Comparison of ENCODE assay signal across 21 cellular contexts in the genomic region with DNA sequence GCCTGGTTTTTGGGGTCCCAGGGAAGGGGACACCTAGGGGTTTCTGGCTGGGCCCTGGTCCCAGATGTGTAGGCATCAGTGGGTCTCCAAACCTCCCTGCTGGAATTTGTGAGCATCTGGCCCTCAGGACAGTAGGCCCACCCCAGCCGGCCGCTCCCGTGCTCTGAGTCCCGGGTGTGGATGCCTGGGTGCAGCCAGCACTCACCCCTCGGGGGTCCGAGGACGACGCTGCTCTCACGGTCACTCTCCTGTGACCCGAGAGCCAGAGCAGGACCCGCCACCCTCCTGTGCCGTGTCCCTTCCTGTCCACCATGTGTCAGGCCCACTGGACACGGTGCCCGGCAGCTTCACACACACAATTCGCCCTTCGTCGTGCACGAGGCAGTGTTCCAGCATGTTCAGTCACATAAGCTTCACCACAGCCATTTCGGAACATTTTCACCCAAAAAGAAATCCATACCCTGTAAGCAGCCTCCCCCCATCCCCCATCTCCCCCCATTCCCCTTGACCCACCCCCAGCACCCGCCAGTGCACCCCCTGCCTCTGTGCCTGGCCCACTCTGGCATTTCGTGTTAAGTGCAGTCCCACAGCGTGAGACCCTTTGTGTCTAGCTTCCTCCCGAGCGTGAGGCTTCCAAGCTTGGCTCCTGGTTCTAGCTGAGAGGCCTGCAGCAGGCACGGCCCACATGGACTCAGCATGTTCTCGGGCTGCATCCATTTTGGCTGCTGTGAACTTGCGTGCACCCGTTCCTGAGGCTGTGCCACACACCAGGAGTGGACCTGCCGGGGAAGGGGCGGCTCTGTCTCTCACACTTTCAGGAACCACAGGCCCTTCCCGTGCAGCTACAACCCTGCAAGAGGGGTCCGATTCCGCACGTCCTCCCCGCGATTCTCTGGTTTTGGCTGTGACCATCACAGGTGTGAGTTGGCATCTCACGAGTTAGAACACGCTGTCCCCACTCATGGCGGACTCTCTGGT. TPM values are rescaled to one million over a fixed set of nuclear protein-coding genes. Genes with fewer than 3 reads are reported as not detected.
DNase-seq lines count a peak whose midpoint lies in the region; ATAC-seq and TF ChIP-seq lines count a peak whose summit lies in the region.
"Had no signal": no experiment of that assay in that cellular context is flagged by ENCODE, and none has a peak within 500 bp of the region (broad histone marks: within the 10 kb centered on the region; RNA-seq: fewer than 3 reads in every experiment).

No MANE protein-coding gene starts in this region.

- no peak for TF ChIP-seq EP300 in SK-N-SH (IDR thresholded peaks at IDR 0.05; ENCODE audit: borderline replicate concordance in 1 of 2, low read depth in 1 of 2, low read length in 1 of 2)

- H3K9me2 ChIP-seq in SK-N-SH, result no peaks in the 10 kb centered on the region

- POLR2A ChIA-PET in SK-N-SH (lab: Yijun Ruan, JAX), result no interaction called here
- POLR2A ChIA-PET in Panc1 (lab: Charles Lee), result no interaction called here

- no peak for TF ChIP-seq RAD21 in SK-N-SH (IDR thresholded peaks at IDR 0.05; ENCODE audit: low read length)

- 87% methylated on average over 30 of the region's 39 CpGs for WGBS in SK-N-SH (ENCODE audit: low lambda C conversion rate)
- WGBS in right cardiac atrium, result 78% methylated on average over 39 of the region's 39 CpGs
- 88 to 89% (median 89%) methylated on average over 38 to 39 of the region's 39 CpGs for WGBS in psoas muscle, 3 donors

- no peaks in the 10 kb centered on the region for H3K27me3 ChIP-seq in SK-N-SH (ENCODE audit: insufficient read depth)
- H3K27me3 ChIP-seq in Panc1 (ENCODE audit: control insufficient read depth, insufficient read depth, low read length), result no peaks in the 10 kb centered on the region
- H3K27me3 ChIP-seq in right cardiac atrium (ENCODE audit: control insufficient read depth, insufficient read depth), result no peaks in the 10 kb centered on the region
- H3K27me3 ChIP-seq in psoas muscle (ENCODE audit: insufficient read depth in 3 of 3, low read length in 2 of 3), result peaks cover 0 to 27% (median 0%) of the 10 kb centered on the region in 3 donors
- H3K27me3 ChIP-seq: adrenal gland, colonic mucosa, esophagus squamous epithelium had no signal

- ATAC-seq in SK-N-SH treated with all-trans-retinoic acid at 6 μM for 48 hours (no peak), Panc1 (peak; percentile 37), right cardiac atrium (peak in 1 of 2 donors; percentile 3), psoas muscle (no peak), GM18520 (IDR thresholded peaks at IDR 0.05; ENCODE audit: unreplicated experiment) (no peak)
- ATAC-seq: naive thymus-derived CD8-positive, alpha-beta T cell had no signal

- in situ Hi-C loops in Panc1 (cut with HindIII; ENCODE audit: low pct_unique_long_range_greater_than_20kb, low sequenced_read_pairs), result no loop called here

- H3K4me1 ChIP-seq in SK-N-SH (ENCODE audit: control insufficient read depth in 1 of 2, insufficient read depth in 2 of 2, low read depth in 1 of 2, low read length in 1 of 2) (peaks cover 0 to 3% of the 10 kb centered on the region in 2 experiments; a peak in 1 of 4 replicates), Panc1 (ENCODE audit: control insufficient read depth, insufficient read depth, low read length) (peaks cover 5% of the 10 kb centered on the region; the same call in 1 of the 2 replicates), right cardiac atrium (ENCODE audit: control insufficient read depth, insufficient read depth, low read length) (no peaks in the 10 kb centered on the region), psoas muscle (no peaks in the 10 kb centered on the region)
- H3K4me1 ChIP-seq: adrenal gland, Caco-2, colonic mucosa had no signal

- CTCF ChIA-PET in SK-N-SH (lab: Yijun Ruan, JAX) (interaction anchor here (0.8 to 1.4 kb wide), 2 partner anchors 91 to 127 kb away, joined by 3 read pairs; no protein-coding TSS in a partner anchor), Panc1 (lab: Charles Lee) (no interaction called here)

- no peak overlapping the region for H3K9ac ChIP-seq in SK-N-SH

- no peaks in the 10 kb centered on the region for H4K20me1 ChIP-seq in SK-N-SH (ENCODE audit: insufficient read depth)

- intact Hi-C loops in Panc1 (cut with micrococcal nuclease; ENCODE audit: unreplicated experiment) (no loop called here), right cardiac atrium (cut with DNase I) (no loop called here), psoas muscle (cut with DNase I) (no loop called here)

- TF ChIP-seq CTCF in SK-N-SH (IDR thresholded peaks at IDR 0.05) (no peak), Panc1 (IDR thresholded peaks at IDR 0.05) (no peak), psoas muscle (IDR thresholded peaks at IDR 0.05) (no peak)

- BruUV-seq in Panc1 (replicated peaks; lab: Mats Ljungman, UMichigan), result no TSS peak

- H3K4me2 ChIP-seq in SK-N-SH, result no peak overlapping the region

- no peaks in the 10 kb centered on the region for H3K79me2 ChIP-seq in SK-N-SH (ENCODE audit: insufficient read depth)

- H3F3A ChIP-seq in SK-N-SH (replicated peaks; ENCODE audit: insufficient read depth), result no peaks in the 10 kb centered on the region

- H3K36me3 ChIP-seq in SK-N-SH (replicated peaks in 1 of 2; ENCODE audit: control insufficient read depth in 1 of 2, insufficient read depth in 2 of 2, low read length in 1 of 2), result no peaks in the 10 kb centered on the region
- peaks cover 8% of the 10 kb centered on the region; the same call in 1 of the 2 replicates for H3K36me3 ChIP-seq in Panc1 (ENCODE audit: control insufficient read depth, insufficient read depth, low read length)
- H3K36me3 ChIP-seq in psoas muscle (ENCODE audit: insufficient read depth in 1 of 2, low read depth in 1 of 2), result no peaks in the 10 kb centered on the region
- H3K36me3 ChIP-seq: colonic mucosa had no signal

- no peak overlapping the region for H2AFZ ChIP-seq in SK-N-SH (ENCODE audit: low read depth)

- DNase-seq in SK-N-SH (peak; percentile 9), Panc1 (ENCODE audit: low read depth, low spot score) (no peak), right cardiac atrium (peak; percentile 13 to 51 (median 48)), psoas muscle (peak; percentile 12 to 33), AML-193 (lab: John Stamatoyannopoulos, UW) (no peak), NCI-H2171 treated with DMSO at 0.1 percent for 48 hours (lab: John Stamatoyannopoulos, UW) (no peak)
- DNase-seq: activated CD4-positive, alpha-beta memory T cell treated with anti-CD3 and anti-CD28 coated beads, Interleukin-2, amount 10 ng/mL, durations not matched to agents 7 days and 5 days; activated CD4-positive, CD25-positive, alpha-beta regulatory T cell; Caco-2; colonic mucosa; esophagus squamous epithelium; kidney glomerular epithelial cell; NCI-H2107; NCI-H524; stimulated activated naive CD4-positive, alpha-beta T cell had no signal

- H3K4me3 ChIP-seq in SK-N-SH (ENCODE audit: low read depth in 2 of 2, low read length in 1 of 2) (no peak overlapping the region), Panc1 (ENCODE audit: low read depth in 2 of 2, low read length in 2 of 2) (no peak overlapping the region), right cardiac atrium (ENCODE audit: low read length) (no peak overlapping the region), psoas muscle (no peak overlapping the region)
- H3K4me3 ChIP-seq: adrenal gland, colonic mucosa, esophagus squamous epithelium, skin epidermis had no signal

- H3K27ac ChIP-seq in SK-N-SH (ENCODE audit: low read depth in 2 of 2, low read length in 1 of 2) (no peak overlapping the region), Panc1 (ENCODE audit: low read length) (no peak overlapping the region), right cardiac atrium (ENCODE audit: low read length) (no peak overlapping the region), psoas muscle (no peak overlapping the region)
- H3K27ac ChIP-seq: adrenal gland, colonic mucosa, esophagus squamous epithelium, skin epidermis had no signal

- H3K9me3 ChIP-seq in SK-N-SH (no peaks in the 10 kb centered on the region), Panc1 (ENCODE audit: control insufficient read depth, insufficient read depth, low read depth, low read length) (no peaks in the 10 kb centered on the region), right cardiac atrium (ENCODE audit: control insufficient read depth, low read length) (no peaks in the 10 kb centered on the region), psoas muscle (no peaks in the 10 kb centered on the region)
- H3K9me3 ChIP-seq: adrenal gland, Caco-2, colonic mucosa, esophagus squamous epithelium had no signal

TF ChIP-seq in SK-N-SH, 30 proteins besides CTCF, POLR2A, EP300 and RAD21 (continues in another document):
- TF ChIP-seq CHD2 (IDR thresholded peaks at IDR 0.05; ENCODE audit: low read length, partially characterized antibody) (no peak), TAF1 (IDR thresholded peaks at IDR 0.05; ENCODE audit: borderline replicate concordance, low read depth, low read length) (no peak), RFX5 (IDR thresholded peaks at IDR 0.05; ENCODE audit: low read length) (no peak), YY1 (IDR thresholded peaks at IDR 0.05; ENCODE audit: low read depth) (no peak), MXI1 (IDR thresholded peaks at IDR 0.05; ENCODE audit: low read depth, low read length) (no peak), FOXJ3 (CRISPR knock-in tag; IDR thresholded peaks at IDR 0.05) (no peak), TCF12 (IDR thresholded peaks at IDR 0.05) (no peak), GATA2 (CRISPR knock-in tag; IDR thresholded peaks at IDR 0.05) (no peak), TEAD4 (IDR thresholded peaks at IDR 0.05; ENCODE audit: borderline replicate concordance, insufficient read depth) (no peak)

TF ChIP-seq in SK-N-SH treated with all-trans-retinoic acid at 6 μM for 48 hours, 23 proteins besides CTCF, POLR2A, EP300 and RAD21 (continues in another document):
- TF ChIP-seq ZFP3 (CRISPR knock-in tag; IDR thresholded peaks at IDR 0.05), result no peak
- no peak for TF ChIP-seq ZNF8 (CRISPR knock-in tag; IDR thresholded peaks at IDR 0.05)
- no peak for TF ChIP-seq ZNF565 (CRISPR knock-in tag; conservative IDR thresholded peaks at IDR 0.05; ENCODE audit: low read depth)
- TF ChIP-seq GLIS3 (CRISPR knock-in tag; IDR thresholded peaks at IDR 0.05), result no peak
- no peak for TF ChIP-seq ESRRG (CRISPR knock-in tag; IDR thresholded peaks at IDR 0.05)

RNA-seq across cellular contexts. Expression of a gene that starts 40.5 kb away (rescaled TPM):
- not detected in 2 replicates for polyA plus RNA-seq in SK-N-SH (2012; rRNA removed)
- not detected in 2 replicates for polyA plus RNA-seq in SK-N-SH (2012; cell fraction: cytosol; rRNA removed)
- polyA plus RNA-seq in SK-N-SH (2012; cell fraction: nucleus; rRNA removed), result 0.06 TPM in 1 of 2 replicates, not detected in the other
- 12.3 TPM for total RNA-seq in Panc1 (2021; ENCODE audit: unreplicated experiment)
- polyA plus RNA-seq in Panc1 (2012; ENCODE audit: insufficient read length), result 28.7 TPM
- total RNA-seq in right cardiac atrium, result 1 to 10 TPM; 1.9 to 8.6 (median 3.1) TPM
- 2.6 TPM for polyA plus RNA-seq in right cardiac atrium
- total RNA-seq in psoas muscle, result under 1 TPM in 3 of 4 donors, not detected in 1; 0.59 to 0.96 (median 0.83) TPM
- under 1 TPM; 0.08 to 0.68 (median 0.35) TPM for polyA plus RNA-seq in psoas muscle
- total RNA-seq: naive thymus-derived CD8-positive, alpha-beta T cell had no signal
- polyA plus RNA-seq: BJ had no signal

Comparison
In these comparisons a context has a peak if more than half of its experiments do, and no peak if none do; other contexts are left out.
1. DNase-seq: peak in SK-N-SH (single experiment), right cardiac atrium (3 of 3) and psoas muscle (2 of 2); none in Panc1 (single experiment), AML-193 (0 of 2) and NCI-H2171 treated with DMSO at 0.1 percent for 48 hours (single experiment).